In genomic region chr22:31870890-31871289, GRCh38 we compare ENCODE assay signal across 12 cellular contexts.
A peak's percentile ranks its signal among the peaks of the same experiment; 100 is the strongest.
DNase-seq lines count a peak whose midpoint lies in the region; ATAC-seq and TF ChIP-seq lines count a peak whose summit lies in the region.
"Had no signal": no experiment of that assay in that cellular context is flagged by ENCODE, and none has a peak within 500 bp of the region (broad histone marks: within the 10 kb centered on the region; RNA-seq: fewer than 3 reads in every experiment).

No MANE protein-coding gene starts in this region.

- H3K36me3 Mint-ChIP-seq in MCF 10A (ENCODE audit: insufficient read depth, unreplicated experiment) (peaks cover 41% of the 10 kb centered on the region), nephron progenitor cell (ENCODE audit: low read depth) (peaks cover 33% of the 10 kb centered on the region)

- POLR2A ChIA-PET in MCF 10A (lab: Yijun Ruan, JAX): interaction anchor here (0.6 to 2.1 kb wide), 9 partner anchors 17 to 884 kb away, joined by 3 to 14 read pairs (median 4); no protein-coding TSS in a partner anchor

- peak; percentile 74 for DNase-seq in MCF 10A (ENCODE audit: unreplicated experiment)
- no peak for DNase-seq in breast epithelium (ENCODE audit: low spot score in 2 of 2)
- DNase-seq in astrocyte of the hippocampus (ENCODE audit: low read depth, low spot score): peak; percentile 71
- peak; percentile 24 to 50 for DNase-seq in hippocampal formation (lab: John Stamatoyannopoulos, UW)
- DNase-seq in NCI-H82 (lab: John Stamatoyannopoulos, UW): no peak
- no peak for DNase-seq in nephron progenitor cell
- DNase-seq in GM13976 (ENCODE audit: low spot score): no peak
- DNase-seq: activated naive CD4-positive, alpha-beta T cell treated with Interleukin-2 at 50 U/mL for 16 hours; left ventricle myocardium superior; NK-92 treated with Interleukin-12 subunit alpha and Interleukin-12 subunit beta, amount 100 ng/mL, for 24 hours had no signal

- no peak overlapping the region for H3K4me3 ChIP-seq in breast epithelium

- H3K27ac Mint-ChIP-seq in MCF 10A (ENCODE audit: low read depth, unreplicated experiment) (peak overlapping the region; percentile 17), nephron progenitor cell (no peak overlapping the region)

- H3K4me3 Mint-ChIP-seq in MCF 10A (ENCODE audit: unreplicated experiment) (no peak overlapping the region), nephron progenitor cell (no peak overlapping the region)

- in situ Hi-C loops in GM13976 (cut with MboI; ENCODE audit: low sequenced_read_pairs, unreplicated experiment): no loop called here

- TF ChIP-seq CTCF in MCF 10A (IDR thresholded peaks at IDR 0.05; ENCODE audit: unreplicated experiment): peak; percentile 43
- TF ChIP-seq CTCF in breast epithelium (IDR thresholded peaks at IDR 0.05): no peak
- no peak for TF ChIP-seq CTCF in nephron progenitor cell (IDR thresholded peaks at IDR 0.05)
- TF ChIP-seq CTCF in GM13976 (IDR thresholded peaks at IDR 0.05; ENCODE audit: borderline replicate concordance, control extremely low read depth, extremely low read depth, insufficient read depth, missing control alignments): no peak

- H3K9me3 Mint-ChIP-seq in MCF 10A (ENCODE audit: unreplicated experiment): no peaks in the 10 kb centered on the region
- no peaks in the 10 kb centered on the region for H3K9me3 Mint-ChIP-seq in nephron progenitor cell

- intact Hi-C loops in MCF 10A (cut with micrococcal nuclease): loop anchor here (1.0 to 5.0 kb wide), 2 partner anchors 76 to 209 kb away; partner anchors contain the start of gene PISD
- intact Hi-C loops in breast epithelium (cut with DNase I; ENCODE audit: low total_unique reads): no loop called here

- no peaks in the 10 kb centered on the region for H3K36me3 ChIP-seq in breast epithelium

- no peaks in the 10 kb centered on the region for H3K4me1 ChIP-seq in breast epithelium

- BruUV-seq in MCF 10A (replicated peaks; lab: Mats Ljungman, UMichigan): no TSS peak

- ATAC-seq in HG03097 (IDR thresholded peaks at IDR 0.05; ENCODE audit: low FRiP score, unreplicated experiment): no peak
- ATAC-seq: left ventricle myocardium superior, sciatic nerve had no signal

- H3K27me3 Mint-ChIP-seq in MCF 10A (ENCODE audit: insufficient read depth, unreplicated experiment): no peaks in the 10 kb centered on the region
- H3K27me3 Mint-ChIP-seq in nephron progenitor cell (ENCODE audit: low read depth, poor library complexity): no peaks in the 10 kb centered on the region

- no peak overlapping the region for H3K27ac ChIP-seq in breast epithelium

- no peak for TF ChIP-seq POLR2A in breast epithelium (IDR thresholded peaks at IDR 0.05)

- H3K4me1 Mint-ChIP-seq in MCF 10A (ENCODE audit: insufficient read depth, unreplicated experiment) (peaks cover 16% of the 10 kb centered on the region), nephron progenitor cell (peaks cover 9% of the 10 kb centered on the region)

- H3K9me3 ChIP-seq in breast epithelium: no peaks in the 10 kb centered on the region

- CTCF ChIA-PET in MCF 10A (lab: Yijun Ruan, JAX): interaction anchor here (0.5 to 5.4 kb wide), 12 partner anchors 9 to 324 kb away, joined by 3 to 59 read pairs (median 4); no protein-coding TSS in a partner anchor

- no peaks in the 10 kb centered on the region for H3K27me3 ChIP-seq in breast epithelium

Comparison
In these comparisons a context has a peak if more than half of its experiments do, and no peak if none do; other contexts are left out.
1. DNase-seq: peak in MCF 10A (single experiment), astrocyte of the hippocampus (single experiment) and hippocampal formation (2 of 2); none in breast epithelium (0 of 2), NCI-H82 (single experiment), nephron progenitor cell (single experiment) and GM13976 (single experiment).